ENCODE assay signal across 12 cellular contexts in genomic region chr2:44075536-44075935, GRCh38.
A peak's percentile ranks its signal among the peaks of the same experiment; 100 is the strongest.
DNase-seq lines count a peak whose midpoint lies in the region; ATAC-seq lines count a peak whose summit lies in the region.
"Had no signal": no experiment of that assay in that cellular context is flagged by ENCODE, and none has a peak within 500 bp of the region (broad histone marks: within the 10 kb centered on the region; RNA-seq: fewer than 3 reads in every experiment).

No MANE protein-coding gene starts in this region.

- H3K27ac ChIP-seq in layer of hippocampus (ENCODE audit: low read depth, low read length), result peak overlapping the region; percentile 88
- H3K27ac ChIP-seq: BLaER1 had no signal

- DNase-seq in Right ventricle myocardium superior (no peak), cardiac septum (ENCODE audit: low spot score) (no peak), amygdala (lab: John Stamatoyannopoulos, UW) (peak in 44 of 56 donors; percentile 9 to 90 (median 58)), NK-92 (lab: John Stamatoyannopoulos, UW; ENCODE audit: unreplicated experiment) (no peak)
- no peak for DNase-seq in activated CD4-positive, alpha-beta T cell treated with anti-CD3 and anti-CD28 coated beads for 48 hours
- no peak for DNase-seq in stimulated activated CD4-positive, alpha-beta T cell treated with anti-CD3 and anti-CD28 coated beads, Interleukin-4, amount 100 ng/mL, for 4 hours
- DNase-seq: activated T-cell treated with anti-CD3 and anti-CD28 coated beads, Interleukin-2, amount 50 U/mL, for 1 hour; T-helper 17 cell had no signal

- ATAC-seq in Right ventricle myocardium superior (ENCODE audit: poor library complexity), result peak; percentile 83
- ATAC-seq in HG02610 (IDR thresholded peaks at IDR 0.05; ENCODE audit: unreplicated experiment), result no peak
- ATAC-seq: K562, T-helper 17 cell had no signal

- intact Hi-C loops in Right ventricle myocardium superior (cut with DNase I), result no loop called here
- intact Hi-C loops in cardiac septum (cut with DNase I), result no loop called here

- no peaks in the 10 kb centered on the region for H3K27me3 ChIP-seq in layer of hippocampus (ENCODE audit: control insufficient read depth, insufficient read depth, low read length)
- H3K27me3 ChIP-seq: BLaER1 had no signal

Comparison
In these comparisons a context has a peak if more than half of its experiments do, and no peak if none do; other contexts are left out.
1. DNase-seq: peak in amygdala (44 of 56); none in Right ventricle myocardium superior (single experiment), cardiac septum (single experiment), NK-92 (single experiment), activated CD4-positive, alpha-beta T cell treated with anti-CD3 and anti-CD28 coated beads for 48 hours (single experiment) and stimulated activated CD4-positive, alpha-beta T cell treated with anti-CD3 and anti-CD28 coated beads, Interleukin-4, amount 100 ng/mL, for 4 hours (0 of 2).